In genomic region chr10:70462349-70462984, GRCh38 we compare ENCODE assay signal across 11 cellular contexts. TPM values are rescaled to one million over a fixed set of nuclear protein-coding genes. Genes with fewer than 3 reads are reported as not detected.
DNase-seq lines count a peak whose midpoint lies in the region; ATAC-seq, FAIRE-seq and TF ChIP-seq lines count a peak whose summit lies in the region.
"Had no signal": no experiment of that assay in that cellular context is flagged by ENCODE, and none has a peak within 500 bp of the region (broad histone marks: within the 10 kb centered on the region; RNA-seq: fewer than 3 reads in every experiment).

No MANE protein-coding gene starts in this region.

- CTCF ChIA-PET in GM12878 (lab: Yijun Ruan, JAX): interaction anchor here (0.8 to 6.0 kb wide), 20 partner anchors 15 to 402 kb away, joined by 3 to 74 read pairs (median 6); partner anchors contain the start of gene PALD1

- ATAC-seq in GM12878 (peak; percentile 14; the same call in 1 of the 3 replicates), left colon (no peak), aorta (ENCODE audit: low FRiP score) (peak; percentile 77)

- TF ChIP-seq CTCF in GM12878 (IDR thresholded peaks at IDR 0.05 in 2 of 3, conservative IDR thresholded peaks at IDR 0.05 in 1 of 3; ENCODE audit: control insufficient read depth in 2 of 3, extremely low read depth in 1 of 3, insufficient read depth in 1 of 3, low read depth in 3 of 3, low read length in 3 of 3): no peak

- WGBS in GM12878 (ENCODE audit: insufficient coverage, insufficient replicate concordance, low lambda C conversion rate, missing lambda C conversion rate): 28% methylated on average over 4 of the region's 4 CpGs
- 1 to 3% methylated on average over 4 of the region's 4 CpGs for WGBS in aorta, 2 donors

- RAD21 ChIA-PET in GM12878 (lab: Charles Lee; ENCODE audit: unreplicated experiment): interaction anchor here (1.1 to 2.8 kb wide), 12 partner anchors 15 to 425 kb away, joined by 3 to 23 read pairs (median 8); no protein-coding TSS in a partner anchor

- intact Hi-C loops in GM12878 (cut with micrococcal nuclease; ENCODE audit: unreplicated experiment): loop anchor here (10.0 kb wide), 1 partner anchor 422 kb away; the partner anchor contains the start of gene PCBD1
- intact Hi-C loops in left colon (cut with DNase I, micrococcal nuclease): loop anchor here (5.0 kb wide), 1 partner anchor 80 kb away; no protein-coding TSS in a partner anchor
- intact Hi-C loops in aorta (cut with DNase I): loop anchor here in 1 of 2 donors (2.0 to 5.0 kb wide), 2 partner anchors 76 to 300 kb away; no protein-coding TSS in a partner anchor

- no peaks in the 10 kb centered on the region for H3K79me2 ChIP-seq in GM12878 (ENCODE audit: control insufficient read depth, insufficient read depth, low read length)

- TF ChIP-seq POLR2A in GM12878 (IDR thresholded peaks at IDR 0.05; ENCODE audit: low read depth, low read length): no peak

- H3K9ac ChIP-seq in GM12878 (ENCODE audit: control insufficient read depth, insufficient read depth, low read length): no peak overlapping the region

- H3K27ac ChIP-seq in GM12878 (ENCODE audit: control insufficient read depth, insufficient read depth) (no peak overlapping the region), aorta (ENCODE audit: low read depth in 1 of 2, low read length in 2 of 2) (no peak overlapping the region)

- SMC1A ChIA-PET in GM12878 (lab: Charles Lee; ENCODE audit: uncharacterized antibody, unreplicated experiment): interaction anchor here (0.7 to 2.1 kb wide), 10 partner anchors 10 to 158 kb away, joined by 3 to 11 read pairs (median 4); partner anchors contain the start of gene EIF4EBP2

- POLR2A ChIA-PET in GM12878 (lab: Charles Lee): no interaction called here

- peaks cover 0 to 5% of the 10 kb centered on the region in 2 experiments; a peak in 3 of 4 replicates for H3K27me3 ChIP-seq in GM12878 (replicated peaks in 1 of 2; ENCODE audit: control insufficient read depth in 2 of 2, insufficient read depth in 2 of 2, low read length in 1 of 2)
- no peaks in the 10 kb centered on the region for H3K27me3 ChIP-seq in aorta (ENCODE audit: control insufficient read depth in 1 of 2, insufficient read depth in 2 of 2, low read length in 1 of 2)

- FAIRE-seq in GM12878 (lab: Jason Lieb, UNC): no peak
- FAIRE-seq: A204.1 had no signal

- TF ChIP-seq RAD21 in GM12878 (IDR thresholded peaks at IDR 0.05; ENCODE audit: insufficient read depth, low read depth, low read length): no peak

- DNase-seq in NCI-H2107 treated with DMSO at 0.1 percent for 48 hours (lab: John Stamatoyannopoulos, UW; ENCODE audit: unreplicated experiment) (peak; percentile 27), NCI-H2107 (lab: John Stamatoyannopoulos, UW) (no peak), GM12878 (ENCODE audit: low read depth, low spot score) (no peak), left colon (peak; percentile 24 to 46), aorta (peak; percentile 90 to 91), COLO668 (lab: John Stamatoyannopoulos, UW; ENCODE audit: unreplicated experiment) (no peak)
- DNase-seq in activated naive CD4-positive, alpha-beta T cell treated with Interleukin-2 at 50 U/mL for 16 hours: no peak
- DNase-seq in activated CD4-positive, alpha-beta T cell treated with anti-CD3 and anti-CD28 coated beads for 4 hours: no peak
- DNase-seq: activated CD4-positive, alpha-beta T cell treated with anti-CD3 and anti-CD28 coated beads, Interleukin-2, amount 50 U/mL, for 4 hours; NK-92 treated with Interleukin-12 subunit alpha and Interleukin-12 subunit beta, amount 100 ng/mL, for 24 hours had no signal

- no peak overlapping the region for H2AFZ ChIP-seq in GM12878 (ENCODE audit: control insufficient read depth, low read depth, low read length)

- H3K9me3 ChIP-seq in GM12878 (replicated peaks; ENCODE audit: control insufficient read depth, insufficient read depth, low read length): no peaks in the 10 kb centered on the region
- no peaks in the 10 kb centered on the region for H3K9me3 ChIP-seq in aorta (ENCODE audit: control insufficient read depth, low read length)

- H3K36me3 ChIP-seq in GM12878 (ENCODE audit: control insufficient read depth in 2 of 2, insufficient read depth in 2 of 2, low read length in 1 of 2) (no peaks in the 10 kb centered on the region), aorta (ENCODE audit: control insufficient read depth in 1 of 2, insufficient read depth in 2 of 2, low read length in 1 of 2) (no peaks in the 10 kb centered on the region)

- no peaks in the 10 kb centered on the region for H3K4me1 ChIP-seq in GM12878 (ENCODE audit: control insufficient read depth, insufficient read depth, low read length)
- no peaks in the 10 kb centered on the region for H3K4me1 ChIP-seq in aorta (ENCODE audit: control insufficient read depth in 1 of 2, insufficient read depth in 2 of 2, low read length in 2 of 2)

- no peak for TF ChIP-seq EP300 in GM12878 (IDR thresholded peaks at IDR 0.05; ENCODE audit: borderline replicate concordance in 1 of 2, control insufficient read depth in 1 of 2, low read depth in 2 of 2, low read length in 2 of 2)

- H4K20me1 ChIP-seq in GM12878 (ENCODE audit: control insufficient read depth, insufficient read depth): no peaks in the 10 kb centered on the region

- no peak overlapping the region for H3K4me2 ChIP-seq in GM12878 (ENCODE audit: control insufficient read depth, insufficient read depth)

- in situ Hi-C loops in GM12878 (cut with MboI): loop anchor here (5.0 to 10.0 kb wide), 3 partner anchors 75 to 422 kb away; partner anchors contain the start of gene PCBD1

- BruUV-seq in GM12878 (replicated peaks; lab: Mats Ljungman, UMichigan): no TSS peak

- H3K4me3 ChIP-seq in GM12878 (no peak overlapping the region), aorta (ENCODE audit: low read length in 2 of 2) (no peak overlapping the region)

TF ChIP-seq in GM12878, 131 proteins besides CTCF, POLR2A, EP300 and RAD21 (continues in another document):
- TF ChIP-seq MEF2B (IDR thresholded peaks at IDR 0.05; ENCODE audit: partially characterized antibody, poor library complexity, severe bottlenecking): no peak

RNA-seq across cellular contexts. Expression of gene PALD1, which starts 16.1 kb away (rescaled TPM):
- total RNA-seq in GM12878 (2013; cell fraction: nucleolus; rRNA removed): 15.5 and 17.8 TPM in 2 replicates
- total RNA-seq in GM12878 (2014; rRNA removed) (19.0 and 20.4 TPM in 2 replicates), GM12878 (2014; rRNA removed; fragmentation: Illumina TruSeq; extraction: Trizol) (6.7 and 7.7 TPM in 2 replicates), GM12878 (2021) (20.7 and 20.9 TPM in 2 replicates), left colon (1 to 10 TPM; 1.3 to 3.9 TPM), aorta (10 to 100 TPM; 10.7 to 11.5 TPM)
- 1.9 TPM for polyA plus RNA-seq in GM12878 (2011; ENCODE audit: low read depth)
- polyA plus RNA-seq in GM12878 (2011; rRNA removed) (5.4 and 7.7 TPM in 2 replicates), GM12878 (2014; fragmentation: Illumina TruSeq; extraction: Trizol) (4.0 and 7.2 TPM in 2 replicates), GM12878 (2014; fragmentation: Nextera tagmentation; extraction: Ambion mirVana) (1 to 10 TPM in 1 of 2 experiments, under 1 TPM in 1; 0.43 to 1.2 TPM), GM12878 (2014; rRNA removed) (14.8 and 15.4 TPM in 2 replicates), GM12878 (2016; fragmentation: Nextera tagmentation; extraction: Ambion mirVana) (10 to 100 TPM; 10.3 to 11.0 TPM), aorta (1 to 10 TPM; 3.9 to 5.7 TPM)
- polyA plus RNA-seq in GM12878 (2011; cell fraction: cytosol; rRNA removed): 10.2 and 11.2 TPM in 2 replicates
- polyA plus RNA-seq in GM12878 (2011; cell fraction: nucleus; rRNA removed): 31.5 and 33.4 TPM in 2 replicates
- 3.6 and 6.9 TPM in 2 replicates for polyA plus RNA-seq in GM12878 (2012)
- 7.2 and 16.4 TPM in 2 replicates for polyA minus RNA-seq in GM12878 (2011; rRNA and poly(A)+ RNA removed)
- 6.9 and 7.1 TPM in 2 replicates for polyA minus RNA-seq in GM12878 (2011; cell fraction: cytosol; rRNA and poly(A)+ RNA removed)
- polyA minus RNA-seq in GM12878 (2011; cell fraction: nucleus; rRNA and poly(A)+ RNA removed): 8.1 and 12.5 TPM in 2 replicates

RNA-seq across cellular contexts. Expression of gene NODAL, which starts 21.0 kb away (rescaled TPM):
- total RNA-seq in GM12878 (2013; cell fraction: nucleolus; rRNA removed): not detected in 2 replicates
- total RNA-seq in GM12878 (2014; rRNA removed): not detected in 2 replicates
- total RNA-seq in GM12878 (2014; rRNA removed; fragmentation: Illumina TruSeq; extraction: Trizol): not detected in 2 replicates
- total RNA-seq in GM12878 (2021): 0.11 TPM in 1 of 2 replicates, not detected in the other
- not detected for polyA plus RNA-seq in GM12878 (2011; ENCODE audit: low read depth)
- not detected in 2 replicates for polyA plus RNA-seq in GM12878 (2011; rRNA removed)
- polyA plus RNA-seq in GM12878 (2011; cell fraction: cytosol; rRNA removed): not detected in 2 replicates
- not detected in 2 replicates for polyA plus RNA-seq in GM12878 (2011; cell fraction: nucleus; rRNA removed)
- not detected in 2 replicates for polyA plus RNA-seq in GM12878 (2012)
- not detected in 2 replicates for polyA plus RNA-seq in GM12878 (2014; fragmentation: Illumina TruSeq; extraction: Trizol)
- not detected for polyA plus RNA-seq in GM12878 (2014; fragmentation: Nextera tagmentation; extraction: Ambion mirVana)
- not detected in 2 replicates for polyA plus RNA-seq in GM12878 (2014; rRNA removed)
- not detected for polyA plus RNA-seq in GM12878 (2016; fragmentation: Nextera tagmentation; extraction: Ambion mirVana)
- not detected in 2 replicates for polyA minus RNA-seq in GM12878 (2011; rRNA and poly(A)+ RNA removed)
- not detected in 2 replicates for polyA minus RNA-seq in GM12878 (2011; cell fraction: cytosol; rRNA and poly(A)+ RNA removed)
- polyA minus RNA-seq in GM12878 (2011; cell fraction: nucleus; rRNA and poly(A)+ RNA removed): not detected in 2 replicates
- not detected for total RNA-seq in left colon
- total RNA-seq in aorta: not detected
- under 1 TPM in 1 of 2 donors, not detected in 1; 0.13 TPM for polyA plus RNA-seq in aorta

RNA-seq across cellular contexts. Expression of gene EIF4EBP2, which starts 58.5 kb away (rescaled TPM):
- 8.3 and 9.5 TPM in 2 replicates for total RNA-seq in GM12878 (2013; cell fraction: nucleolus; rRNA removed)
- total RNA-seq in GM12878 (2014; rRNA removed) (23.2 and 25.4 TPM in 2 replicates), GM12878 (2014; rRNA removed; fragmentation: Illumina TruSeq; extraction: Trizol) (32.2 and 32.9 TPM in 2 replicates), GM12878 (2021) (48.5 TPM in 2 replicates), left colon (100 to 1,000 TPM in 1 of 2 donors, 10 to 100 TPM in 1; 72.2 to 112 TPM), aorta (10 to 100 TPM; 50.4 to 60.5 TPM)
- polyA plus RNA-seq in GM12878 (2011; ENCODE audit: low read depth): 22.0 TPM
- polyA plus RNA-seq in GM12878 (2011; rRNA removed) (25.7 and 29.4 TPM in 2 replicates), GM12878 (2014; fragmentation: Illumina TruSeq; extraction: Trizol) (51.3 and 64.0 TPM in 2 replicates), GM12878 (2014; fragmentation: Nextera tagmentation; extraction: Ambion mirVana) (10 to 100 TPM; 14.4 to 20.4 TPM), GM12878 (2014; rRNA removed) (23.1 and 24.0 TPM in 2 replicates), GM12878 (2016; fragmentation: Nextera tagmentation; extraction: Ambion mirVana) (10 to 100 TPM; 34.4 to 35.8 TPM), aorta (10 to 100 TPM; 27.6 to 39.2 TPM)
- 19.5 and 28.3 TPM in 2 replicates for polyA plus RNA-seq in GM12878 (2011; cell fraction: cytosol; rRNA removed)
- polyA plus RNA-seq in GM12878 (2011; cell fraction: nucleus; rRNA removed): 9.4 and 11.6 TPM in 2 replicates
- polyA plus RNA-seq in GM12878 (2012): 25.3 and 27.3 TPM in 2 replicates
- polyA minus RNA-seq in GM12878 (2011; rRNA and poly(A)+ RNA removed): 33.9 and 34.3 TPM in 2 replicates
- polyA minus RNA-seq in GM12878 (2011; cell fraction: cytosol; rRNA and poly(A)+ RNA removed): 17.0 and 23.4 TPM in 2 replicates
- 4.8 and 7.5 TPM in 2 replicates for polyA minus RNA-seq in GM12878 (2011; cell fraction: nucleus; rRNA and poly(A)+ RNA removed)

Comparison
In these comparisons a context has a peak if more than half of its experiments do, and no peak if none do; other contexts are left out.
1. DNase-seq: peak in NCI-H2107 treated with DMSO at 0.1 percent for 48 hours (single experiment), left colon (2 of 2) and aorta (2 of 2); none in NCI-H2107 (single experiment), GM12878 (single experiment), activated naive CD4-positive, alpha-beta T cell treated with Interleukin-2 at 50 U/mL for 16 hours (single experiment), COLO668 (single experiment) and activated CD4-positive, alpha-beta T cell treated with anti-CD3 and anti-CD28 coated beads for 4 hours (0 of 2).